ENCODE assay signal across 1 cellular context in genomic region chr19:1491114-1491848, GRCh38.
A peak's percentile ranks its signal among the peaks of the same experiment; 100 is the strongest.
TF ChIP-seq lines count a peak whose summit lies in the region.

Gene REEP6, plus strand, starts transcription at chr19:1491181. Its CDS starts 89 bp downstream, at chr19:1491270.

TF ChIP-seq in HCT116, 20 proteins besides CTCF, POLR2A, EP300 and RAD21 (continued from another document):
- TF ChIP-seq JUND (IDR thresholded peaks at IDR 0.05) (no peak), MAX (IDR thresholded peaks at IDR 0.05) (peak; percentile 76; the same call in 1 of the 2 replicates), YY1 (IDR thresholded peaks at IDR 0.05; ENCODE audit: extremely low read depth, insufficient replicate concordance, low read depth, low read length) (no peak), FOSL1 (IDR thresholded peaks at IDR 0.05; ENCODE audit: low read depth) (no peak), SRF (IDR thresholded peaks at IDR 0.05; ENCODE audit: low read depth) (no peak), ELF1 (IDR thresholded peaks at IDR 0.05; ENCODE audit: borderline replicate concordance, low read depth) (no peak), SP1 (IDR thresholded peaks at IDR 0.05; ENCODE audit: low read depth) (no peak), ATF3 (IDR thresholded peaks at IDR 0.05) (no peak), ZBTB33 (IDR thresholded peaks at IDR 0.05; ENCODE audit: extremely low read depth, insufficient replicate concordance, low read length) (no peak), ZFX (IDR thresholded peaks at IDR 0.05) (peak; percentile 20; the same call in 1 of the 2 replicates)
